Comparison of ENCODE assay signal across 16 cellular contexts in the genomic region with DNA sequence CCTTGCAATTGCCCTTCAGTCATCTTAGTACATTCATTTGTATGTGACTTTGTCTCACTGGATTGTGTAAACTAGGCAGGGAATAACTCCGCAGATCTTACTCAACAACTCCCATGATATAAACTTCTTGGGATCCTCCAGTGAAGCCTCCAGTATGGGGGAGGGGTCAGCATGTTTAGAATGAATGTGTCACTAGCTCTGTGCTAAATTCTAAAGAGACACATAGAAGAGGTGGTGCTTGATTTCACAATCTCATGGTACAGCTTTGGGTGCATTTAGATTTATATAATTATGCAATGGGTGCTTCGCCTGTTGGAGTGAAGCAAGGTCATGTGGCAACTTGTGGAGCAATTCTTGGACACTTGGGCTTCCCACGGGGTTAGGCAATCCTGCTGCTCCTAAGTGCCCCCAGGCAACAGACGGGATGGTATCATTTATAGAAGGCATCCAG. TPM values are rescaled to one million over a fixed set of nuclear protein-coding genes. Genes with fewer than 3 reads are reported as not detected.
DNase-seq lines count a peak whose midpoint lies in the region; ATAC-seq and TF ChIP-seq lines count a peak whose summit lies in the region.
"Had no signal": no experiment of that assay in that cellular context is flagged by ENCODE, and none has a peak within 500 bp of the region (broad histone marks: within the 10 kb centered on the region; RNA-seq: fewer than 3 reads in every experiment).

No MANE protein-coding gene starts in this region.

- in situ Hi-C loops in gastrocnemius medialis (cut with MboI; ENCODE audit: low sequenced_read_pairs in 4 of 4): no loop called here

- H3K4me3 ChIP-seq in gastrocnemius medialis: no peak overlapping the region

- H3K9me3 ChIP-seq in gastrocnemius medialis: no peaks in the 10 kb centered on the region

- H3K36me3 ChIP-seq in gastrocnemius medialis: no peaks in the 10 kb centered on the region

- intact Hi-C loops in gastrocnemius medialis (cut with DNase I; ENCODE audit: low total_unique reads): no loop called here

- DNase-seq in CD1c-positive myeloid dendritic cell (ENCODE audit: extremely low spot score) (peak; percentile 67), RWPE1 (ENCODE audit: low spot score) (peak; percentile 40), fibroblast of the conjunctiva (ENCODE audit: low read depth) (peak; percentile 54), gastrocnemius medialis (peak in 1 of 2 donors; percentile 57), NCI-H146 treated with DMSO at 0.1 percent for 48 hours (lab: John Stamatoyannopoulos, UW; ENCODE audit: unreplicated experiment) (no peak), HK-2 (ENCODE audit: unreplicated experiment) (no peak), NCI-H526 (lab: John Stamatoyannopoulos, UW) (no peak)
- no peak for DNase-seq in effector CD8-positive, alpha-beta T cell (lab: John Stamatoyannopoulos, UW)
- DNase-seq: activated CD4-positive, alpha-beta T cell treated with anti-CD3 and anti-CD28 coated beads for 4 hours; activated effector memory CD4-positive, alpha-beta T cell treated with Interleukin-2 at 50 U/mL for 16 hours; caudate nucleus; CD4-positive, CD25-positive, alpha-beta regulatory T cell; kidney glomerular epithelial cell; NCI-H1092 treated with DMSO at 0.1 percent for 48 hours; NCI-H69 had no signal

- POLR2A ChIA-PET in RWPE1 (lab: Yijun Ruan, JAX; ENCODE audit: low non-redundant PET): no interaction called here

- ATAC-seq in gastrocnemius medialis: peak; percentile 65 to 91

- H3K4me1 ChIP-seq in gastrocnemius medialis: peaks cover 15 to 17% of the 10 kb centered on the region in 2 donors

- TF ChIP-seq CTCF in RWPE1 (conservative IDR thresholded peaks at IDR 0.05; ENCODE audit: low read depth) (no peak), gastrocnemius medialis (IDR thresholded peaks at IDR 0.05 in 4 of 5, conservative IDR thresholded peaks at IDR 0.05 in 1 of 5) (peak in 1 of 5 experiments; percentile 43)

- CTCF ChIA-PET in RWPE1 (lab: Yijun Ruan, JAX): interaction anchor here (0.6 kb wide), 1 partner anchor 165 kb away, joined by 3 read pairs; no protein-coding TSS in a partner anchor

- H3K27ac ChIP-seq in RWPE1 (peak overlapping the region; percentile 70), gastrocnemius medialis (no peak overlapping the region)

- no peaks in the 10 kb centered on the region for H3K27me3 ChIP-seq in gastrocnemius medialis

- no peak for TF ChIP-seq POLR2A in gastrocnemius medialis (IDR thresholded peaks at IDR 0.05)

RNA-seq across cellular contexts. Expression of gene SLC24A3, which starts 40.3 kb away (rescaled TPM):
- 1 to 10 TPM; 3.3 to 7.8 (median 6.7) TPM for total RNA-seq in gastrocnemius medialis
- total RNA-seq: HT-29 had no signal

Comparison
In these comparisons a context has a peak if more than half of its experiments do, and no peak if none do; other contexts are left out.
1. DNase-seq: peak in CD1c-positive myeloid dendritic cell (single experiment), RWPE1 (single experiment) and fibroblast of the conjunctiva (single experiment); none in NCI-H146 treated with DMSO at 0.1 percent for 48 hours (single experiment), HK-2 (single experiment), NCI-H526 (0 of 2) and effector CD8-positive, alpha-beta T cell (single experiment).